ENCODE assay signal across 28 cellular contexts in the genomic region with DNA sequence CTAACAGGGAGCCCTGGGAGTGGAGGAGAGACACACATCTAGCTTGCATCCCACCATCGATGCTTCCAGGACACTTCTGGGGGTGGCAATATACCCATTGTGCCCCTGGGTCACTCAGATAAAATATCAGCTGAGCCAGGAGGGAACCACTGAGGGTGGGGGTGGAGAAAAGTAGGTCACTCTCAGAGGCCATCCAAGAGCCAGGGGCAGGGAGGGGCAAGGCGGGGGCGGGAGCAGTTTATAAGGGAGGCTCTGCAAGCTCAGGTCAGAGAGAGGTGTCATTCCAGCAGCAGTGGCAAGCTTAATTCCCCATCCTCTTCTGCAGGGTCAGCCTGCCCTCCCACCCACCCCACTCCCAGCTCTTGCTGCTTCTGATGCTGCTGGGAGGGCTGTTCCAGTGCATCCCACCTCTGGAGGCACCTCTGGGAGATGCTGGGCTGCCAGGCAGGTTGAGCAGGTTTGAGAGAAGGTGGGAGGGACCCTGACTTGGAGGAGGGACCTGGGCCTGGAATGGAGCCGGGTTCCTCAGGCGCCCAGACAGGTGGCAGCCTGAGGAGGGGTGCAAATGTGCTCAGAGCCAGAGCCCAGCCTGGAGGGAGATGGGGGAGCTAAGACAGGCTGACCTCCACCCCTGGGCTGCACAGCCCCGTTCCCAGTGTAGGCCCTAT. TPM values are rescaled to one million over a fixed set of nuclear protein-coding genes. Genes with fewer than 3 reads are reported as not detected.
DNase-seq lines count a peak whose midpoint lies in the region; ATAC-seq and TF ChIP-seq lines count a peak whose summit lies in the region.
"Had no signal": no experiment of that assay in that cellular context is flagged by ENCODE, and none has a peak within 500 bp of the region (broad histone marks: within the 10 kb centered on the region; RNA-seq: fewer than 3 reads in every experiment).

No MANE protein-coding gene starts in this region.

- intact Hi-C loops in mucosa of descending colon (cut with DNase I, micrococcal nuclease) = no loop called here

- no peak for TF ChIP-seq CTCF in chondrocyte (IDR thresholded peaks at IDR 0.05)
- no peak for TF ChIP-seq CTCF in mucosa of descending colon (IDR thresholded peaks at IDR 0.05)
- no peak for TF ChIP-seq CTCF in HFFc6 (IDR thresholded peaks at IDR 0.05)

- H3K4me1 ChIP-seq in mucosa of descending colon (ENCODE audit: low read depth) = no peaks in the 10 kb centered on the region
- H3K4me1 ChIP-seq: psoas muscle, sigmoid colon had no signal

- no peaks in the 10 kb centered on the region for H3K4me1 Mint-ChIP-seq in chondrocyte (ENCODE audit: low read depth)
- no peaks in the 10 kb centered on the region for H3K4me1 Mint-ChIP-seq in HFFc6 (ENCODE audit: low read depth)
- H3K4me1 Mint-ChIP-seq: CD4-positive, alpha-beta memory T cell; mesothelial cell of epicardium had no signal

- H3K9me3 ChIP-seq in mucosa of descending colon = no peaks in the 10 kb centered on the region
- H3K9me3 ChIP-seq: HAP-1, psoas muscle, sigmoid colon, SK-N-SH had no signal

- no peak overlapping the region for H3K4me3 ChIP-seq in mucosa of descending colon
- H3K4me3 ChIP-seq: HAP-1, psoas muscle, sigmoid colon had no signal

- H3K4me3 Mint-ChIP-seq in chondrocyte (ENCODE audit: unreplicated experiment) (no peak overlapping the region), HFFc6 (no peak overlapping the region)
- H3K4me3 Mint-ChIP-seq: activated CD8-positive, alpha-beta T cell treated with anti-CD3 and anti-CD28 coated beads, Interleukin-2, amount 10 ng/mL, durations not matched to agents 7 days and 5 days; CD4-positive, alpha-beta memory T cell; dendritic cell treated with granulocyte-macrophage colony-stimulating factor and Interleukin-4, amounts not matched to agents 40 ng/mL and 50 ng/mL, for 4 days; mesothelial cell of epicardium; naive thymus-derived CD4-positive, alpha-beta T cell; T-helper 17 cell had no signal

- H3K27ac Mint-ChIP-seq in chondrocyte (ENCODE audit: unreplicated experiment) (no peak overlapping the region), HFFc6 (no peak overlapping the region)
- H3K27ac Mint-ChIP-seq: activated CD8-positive, alpha-beta T cell treated with anti-CD3 and anti-CD28 coated beads, Interleukin-2, amount 10 ng/mL, durations not matched to agents 7 days and 5 days; CD4-positive, alpha-beta memory T cell; dendritic cell treated with granulocyte-macrophage colony-stimulating factor and Interleukin-4, amounts not matched to agents 40 ng/mL and 50 ng/mL, for 4 days; mesothelial cell of epicardium; naive thymus-derived CD4-positive, alpha-beta T cell; T-helper 17 cell had no signal

- H3K27me3 Mint-ChIP-seq in chondrocyte (ENCODE audit: low read depth) (peaks cover 66% of the 10 kb centered on the region), HFFc6 (ENCODE audit: insufficient read depth) (peaks cover 56% of the 10 kb centered on the region)

- ATAC-seq in mucosa of descending colon = peak; percentile 26
- ATAC-seq: activated CD8-positive, alpha-beta T cell treated with anti-CD3 and anti-CD28 coated beads, Interleukin-2, amount 10 ng/mL, durations not matched to agents 7 days and 5 days; naive thymus-derived CD4-positive, alpha-beta T cell; psoas muscle; T-helper 17 cell had no signal

- peak in 2 of 3 experiments; percentile 11 to 56 for DNase-seq in NCI-H1417 (lab: John Stamatoyannopoulos, UW)
- no peak for DNase-seq in NCI-H1417 treated with DMSO at 0.1 percent for 48 hours (lab: John Stamatoyannopoulos, UW)
- DNase-seq in NCI-H1048 (lab: John Stamatoyannopoulos, UW) = peak; percentile 8
- peak; percentile 40 for DNase-seq in chondrocyte (ENCODE audit: low spot score)
- no peak for DNase-seq in mucosa of descending colon
- DNase-seq in HFFc6 = no peak
- no peak for DNase-seq in effector CD4-positive, alpha-beta T cell
- no peak for DNase-seq in foreskin melanocyte
- DNase-seq: activated CD8-positive, alpha-beta T cell treated with anti-CD3 and anti-CD28 coated beads, Interleukin-2, amount 10 ng/mL, durations not matched to agents 7 days and 5 days; activated effector memory CD4-positive, alpha-beta T cell treated with anti-CD3 and anti-CD28 coated beads, Interleukin-2, amount 50 U/mL, for 16 hours; AML-193; CD4-positive, alpha-beta memory T cell; central memory CD4-positive, alpha-beta T cell; naive thymus-derived CD4-positive, alpha-beta T cell; NCI-H146; NCI-H2171 treated with DMSO at 0.1 percent for 48 hours; NCI-H524 treated with DMSO at 0.1 percent for 48 hours; RPMI8226; sigmoid colon; SK-N-SH; stimulated activated CD4-positive, alpha-beta T cell treated with anti-CD3 and anti-CD28 coated beads, Interleukin-15, amount 100 ng/mL, for 24 hours; stimulated activated naive CD4-positive, alpha-beta T cell treated with Interleukin-2 at 50 U/mL for 16 hours; T-helper 17 cell had no signal

- H3K36me3 ChIP-seq in mucosa of descending colon (ENCODE audit: low read depth) = no peaks in the 10 kb centered on the region
- H3K36me3 ChIP-seq: HAP-1, sigmoid colon had no signal

- H3K36me3 Mint-ChIP-seq in chondrocyte (ENCODE audit: low read depth) (no peaks in the 10 kb centered on the region), HFFc6 (ENCODE audit: low read depth) (no peaks in the 10 kb centered on the region)
- H3K36me3 Mint-ChIP-seq: CD4-positive, alpha-beta memory T cell; mesothelial cell of epicardium had no signal

- H3K9me3 Mint-ChIP-seq in chondrocyte (ENCODE audit: low read depth) (no peaks in the 10 kb centered on the region), HFFc6 (no peaks in the 10 kb centered on the region)
- H3K9me3 Mint-ChIP-seq: CD4-positive, alpha-beta memory T cell; dendritic cell treated with granulocyte-macrophage colony-stimulating factor and Interleukin-4, amounts not matched to agents 40 ng/mL and 50 ng/mL, for 4 days; mesothelial cell of epicardium; naive thymus-derived CD4-positive, alpha-beta T cell had no signal

RNA-seq across cellular contexts. Expression of a gene that starts 20.1 kb away (rescaled TPM):
- total RNA-seq in chondrocyte (not detected in 3 replicates), mucosa of descending colon (1 to 10 TPM in 1 of 3 donors, under 1 TPM in 1, not detected in 1; 0.93 to 1.0 TPM)
- not detected for total RNA-seq in HFFc6 (2021; fragmentation: NEBNext Ultra II Directional; extraction: Animal tissue kit (Norgen Biotek cat#: 25700))
- total RNA-seq: activated CD8-positive, alpha-beta T cell treated with anti-CD3 and anti-CD28 coated beads, Interleukin-2, amount 10 ng/mL, durations not matched to agents 7 days and 5 days; CD4-positive, alpha-beta memory T cell; fibroblast of lung; mesothelial cell of epicardium; naive thymus-derived CD4-positive, alpha-beta T cell; psoas muscle; sigmoid colon; T-helper 17 cell had no signal

RNA-seq across cellular contexts. Expression of a gene that starts 49.2 kb away (rescaled TPM):
- total RNA-seq in chondrocyte (18.9 to 43.4 TPM (median 19.8 TPM) in 3 replicates), mucosa of descending colon (10 to 100 TPM in 2 of 3 donors, 1 to 10 TPM in 1; 8.5 to 20.0 (median 16.7) TPM)
- 10 to 100 TPM; 14.5 to 21.1 (median 19.9) TPM for total RNA-seq in HFFc6 (2021; fragmentation: NEBNext Ultra II Directional; extraction: Animal tissue kit (Norgen Biotek cat#: 25700))
- total RNA-seq: CD4-positive, alpha-beta memory T cell; T-helper 17 cell had no signal

Comparison
In these comparisons a context has a peak if more than half of its experiments do, and no peak if none do; other contexts are left out.
1. DNase-seq: peak in NCI-H1417 (2 of 3), NCI-H1048 (single experiment) and chondrocyte (single experiment); none in NCI-H1417 treated with DMSO at 0.1 percent for 48 hours (single experiment), mucosa of descending colon (0 of 3), HFFc6 (single experiment), effector CD4-positive, alpha-beta T cell (single experiment) and foreskin melanocyte (single experiment).